ENCODE assay signal across 8 cellular contexts in the genomic region with DNA sequence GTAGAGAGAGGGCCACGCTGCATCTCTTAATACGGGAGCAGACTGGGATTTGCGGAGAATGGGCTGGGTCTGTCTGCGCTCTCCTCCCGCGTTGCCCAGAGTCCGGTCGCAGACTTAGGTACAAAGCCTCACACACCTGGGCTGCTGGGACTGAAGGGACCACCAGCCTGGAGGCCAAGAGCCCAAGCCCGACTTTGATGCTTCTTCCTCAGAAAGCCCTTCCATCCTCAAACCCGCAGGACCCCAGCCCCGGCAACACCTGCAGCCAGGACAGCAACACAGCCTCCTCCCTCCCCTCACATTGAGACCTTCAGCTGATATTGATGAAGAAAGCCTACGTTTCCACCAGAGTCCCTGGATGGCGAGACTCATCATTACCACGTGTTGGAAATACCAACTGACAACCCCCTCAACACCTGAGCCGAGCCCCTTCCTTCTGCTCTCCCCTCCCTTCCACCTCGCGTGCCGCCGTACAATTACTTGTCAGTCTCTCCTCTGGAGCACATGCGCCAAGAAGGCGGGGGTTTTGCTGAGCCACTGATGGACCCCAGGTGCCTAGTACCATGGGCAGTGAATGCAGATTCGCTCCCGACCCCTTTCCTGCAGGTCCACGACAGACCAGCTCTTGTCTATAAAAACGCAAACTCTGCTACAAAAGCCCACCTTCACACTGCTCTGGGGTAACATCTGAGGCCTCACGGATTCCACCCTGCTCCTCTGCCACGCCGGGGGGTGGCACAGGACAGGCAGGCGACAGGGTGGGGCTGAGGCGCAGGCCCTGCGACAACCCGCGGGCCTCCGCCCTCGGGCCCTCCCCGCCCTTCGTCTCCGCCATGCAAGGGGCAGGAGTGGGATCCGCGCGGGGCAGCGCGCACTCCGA. TPM values are rescaled to one million over a fixed set of nuclear protein-coding genes. Genes with fewer than 3 reads are reported as not detected.
DNase-seq lines count a peak whose midpoint lies in the region; ATAC-seq, FAIRE-seq and TF ChIP-seq lines count a peak whose summit lies in the region.

No MANE protein-coding gene starts in this region.

- peaks cover 6 to 20% (median 17%) of the 10 kb centered on the region in 3 experiments for H3K36me3 Mint-ChIP-seq in H9 (ENCODE audit: insufficient read depth in 1 of 3, low read depth in 3 of 3)
- peaks cover 16% of the 10 kb centered on the region for H3K36me3 Mint-ChIP-seq in activated T-helper 2 cell treated with anti-CD3 and anti-CD28 coated beads, Interferon-gamma antibody, Interleukin-2, Interleukin-4, amounts not matched to agents 10 μg/mL and 5 μg/mL and 100 μg/mL, durations not matched to agents 14 hours and 24 hours and 36 hours (ENCODE audit: low read depth)

- H3K79me2 ChIP-seq in ACC112 (ENCODE audit: control insufficient read depth, insufficient read depth, low read length, unreplicated experiment): peaks cover 32% of the 10 kb centered on the region
- peaks cover 3% of the 10 kb centered on the region; the same call in 1 of the 2 replicates for H3K79me2 ChIP-seq in H9 (ENCODE audit: insufficient read depth, low read length)
- H3K79me2 ChIP-seq in keratinocyte (ENCODE audit: control insufficient read depth, insufficient read depth, low read length): peaks cover 37% of the 10 kb centered on the region

- no peaks in the 10 kb centered on the region for H3K9me3 ChIP-seq in H9 (ENCODE audit: control insufficient read depth, low read depth, low read length)
- no peaks in the 10 kb centered on the region for H3K9me3 ChIP-seq in keratinocyte (ENCODE audit: control insufficient read depth, low read depth, low read length)
- H3K9me3 ChIP-seq in thoracic aorta: no peaks in the 10 kb centered on the region

- no peak overlapping the region for H3K23ac ChIP-seq in H9 (ENCODE audit: insufficient read length, low read depth, low read length)

- no peak overlapping the region for H4K91ac ChIP-seq in H9 (ENCODE audit: insufficient read length, low read depth, low read length)

- no peak overlapping the region for H3T11ph ChIP-seq in H9 (ENCODE audit: low read length)

- no peak overlapping the region for H2AK5ac ChIP-seq in H9 (ENCODE audit: insufficient read length, low read length)

- H3K27me3 ChIP-seq in ACC112 (ENCODE audit: insufficient read depth, low read length) (no peaks in the 10 kb centered on the region), H9 (ENCODE audit: insufficient read depth, low read length) (no peaks in the 10 kb centered on the region), keratinocyte (ENCODE audit: control insufficient read depth, extremely low read depth, insufficient read depth, low read length) (no peaks in the 10 kb centered on the region), thoracic aorta (replicated peaks; ENCODE audit: insufficient read depth) (no peaks in the 10 kb centered on the region)

- DNase-seq in H9: no peak
- no peak for DNase-seq in activated T-helper 2 cell treated with anti-CD3 and anti-CD28 coated beads, Interferon-gamma antibody, Interleukin-2, Interleukin-4, amounts not matched to agents 10 μg/mL and 5 μg/mL and 100 μg/mL, durations not matched to agents 14 hours and 24 hours and 36 hours (ENCODE audit: low spot score)
- no peak for DNase-seq in keratinocyte (ENCODE audit: low read depth, low spot score)
- DNase-seq in thoracic aorta (ENCODE audit: low spot score): no peak
- no peak for DNase-seq in GM13977 (ENCODE audit: low spot score)
- no peak for DNase-seq in stimulated activated CD4-positive, alpha-beta T cell treated with anti-CD3 and anti-CD28 coated beads, Interleukin-2, amount 100 ng/mL, for 24 hours

- H3K23me2 ChIP-seq in H9 (ENCODE audit: insufficient read length, low read depth, low read length, poor library complexity, severe bottlenecking): peaks cover 12% of the 10 kb centered on the region

- peaks cover 7 to 17% of the 10 kb centered on the region in 2 experiments for H3K4me1 Mint-ChIP-seq in H9
- peaks cover 14% of the 10 kb centered on the region for H3K4me1 Mint-ChIP-seq in activated T-helper 2 cell treated with anti-CD3 and anti-CD28 coated beads, Interferon-gamma antibody, Interleukin-2, Interleukin-4, amounts not matched to agents 10 μg/mL and 5 μg/mL and 100 μg/mL, durations not matched to agents 14 hours and 24 hours and 36 hours (ENCODE audit: low read depth)

- intact Hi-C loops in activated T-helper 2 cell treated with anti-CD3 and anti-CD28 coated beads, Interferon-gamma antibody, Interleukin-2, Interleukin-4, amounts not matched to agents 10 μg/mL and 5 μg/mL and 100 μg/mL, durations not matched to agents 14 hours and 24 hours and 36 hours (cut with micrococcal nuclease): loop anchor here (5.0 kb wide), 1 partner anchor 96 kb away; no protein-coding TSS in a partner anchor

- no peaks in the 10 kb centered on the region for H3K9me1 ChIP-seq in keratinocyte (ENCODE audit: control insufficient read depth, extremely low read depth, insufficient read depth, low read length)

- H3K4me3 ChIP-seq in ACC112 (ENCODE audit: low read depth, low read length) (peak overlapping the region; percentile 98), keratinocyte (ENCODE audit: control insufficient read depth in 2 of 3, extremely low read depth in 1 of 3, insufficient read depth in 2 of 3, low read depth in 1 of 3, low read length in 3 of 3) (peak overlapping the region; percentile 89 to 94 (median 90)), thoracic aorta (peak overlapping the region; percentile 84)

- H3K9me3 Mint-ChIP-seq in H9: no peaks in the 10 kb centered on the region; a peak in 1 of 5 replicates
- no peaks in the 10 kb centered on the region for H3K9me3 Mint-ChIP-seq in activated T-helper 2 cell treated with anti-CD3 and anti-CD28 coated beads, Interferon-gamma antibody, Interleukin-2, Interleukin-4, amounts not matched to agents 10 μg/mL and 5 μg/mL and 100 μg/mL, durations not matched to agents 14 hours and 24 hours and 36 hours

- H2BK20ac ChIP-seq in H9 (ENCODE audit: low read depth, low read length, poor library complexity, severe bottlenecking): no peak overlapping the region

- H3K4me1 ChIP-seq in ACC112 (ENCODE audit: control insufficient read depth, insufficient read depth, low read length, unreplicated experiment) (peaks cover 18% of the 10 kb centered on the region), H9 (ENCODE audit: insufficient read depth, low read length) (no peaks in the 10 kb centered on the region), keratinocyte (ENCODE audit: control insufficient read depth, extremely low read depth, insufficient read depth, low read length) (peaks cover 30% of the 10 kb centered on the region), thoracic aorta (ENCODE audit: control insufficient read depth in 1 of 2, low read depth in 2 of 2) (peaks cover 22 to 31% of the 10 kb centered on the region in 2 donors)

- H3K27ac Mint-ChIP-seq in H9: peak overlapping the region in 2 of 3 experiments; percentile 55 to 61; a peak in 1 of 7 replicates
- peak overlapping the region; percentile 71 for H3K27ac Mint-ChIP-seq in activated T-helper 2 cell treated with anti-CD3 and anti-CD28 coated beads, Interferon-gamma antibody, Interleukin-2, Interleukin-4, amounts not matched to agents 10 μg/mL and 5 μg/mL and 100 μg/mL, durations not matched to agents 14 hours and 24 hours and 36 hours

- no peak for ATAC-seq in thoracic aorta (ENCODE audit: insufficient number of reproducible peaks, low FRiP score, low read depth)
- no peak for ATAC-seq in HG03439 (IDR thresholded peaks at IDR 0.05; ENCODE audit: unreplicated experiment)

- in situ Hi-C loops in GM13977 (cut with MboI; ENCODE audit: low pct_unique_long_range_greater_than_20kb, low sequenced_read_pairs, unreplicated experiment): no loop called here

- H4K20me1 ChIP-seq in H9 (ENCODE audit: control insufficient read depth, insufficient read depth, insufficient read length): no peaks in the 10 kb centered on the region
- H4K20me1 ChIP-seq in keratinocyte (ENCODE audit: control insufficient read depth, extremely low read depth, insufficient read depth, low read length): peaks cover 14% of the 10 kb centered on the region

- H3K4me2 ChIP-seq in H9 (ENCODE audit: insufficient read depth, insufficient read length, low read length) (peak overlapping the region; percentile 59), keratinocyte (ENCODE audit: control insufficient read depth, extremely low read depth, insufficient read depth, low read depth, low read length) (peak overlapping the region; percentile 100)

- peaks cover 8% of the 10 kb centered on the region for H3K36me3 ChIP-seq in ACC112 (ENCODE audit: insufficient read depth, low read length)
- H3K36me3 ChIP-seq in keratinocyte (ENCODE audit: control insufficient read depth in 2 of 2, extremely low read depth in 1 of 2, insufficient read depth in 2 of 2, low read length in 2 of 2): peaks cover 26 to 31% of the 10 kb centered on the region in 2 experiments
- H3K36me3 ChIP-seq in thoracic aorta: peaks cover 27% of the 10 kb centered on the region

- FAIRE-seq in keratinocyte (lab: Jason Lieb, UNC): no peak

- peak overlapping the region; percentile 80 to 85 for H3K4me3 Mint-ChIP-seq in H9
- peak overlapping the region; percentile 87 for H3K4me3 Mint-ChIP-seq in activated T-helper 2 cell treated with anti-CD3 and anti-CD28 coated beads, Interferon-gamma antibody, Interleukin-2, Interleukin-4, amounts not matched to agents 10 μg/mL and 5 μg/mL and 100 μg/mL, durations not matched to agents 14 hours and 24 hours and 36 hours (ENCODE audit: low read depth)

- H3K18ac ChIP-seq in H9 (ENCODE audit: insufficient read length, low read depth, low read length): no peak overlapping the region

- H2BK12ac ChIP-seq in H9 (ENCODE audit: insufficient read length, low read depth, low read length): no peak overlapping the region

- no peak overlapping the region for H2BK5ac ChIP-seq in H9 (ENCODE audit: insufficient read length, low read length)

- H3K9ac ChIP-seq in H9 (ENCODE audit: extremely low read depth, insufficient read length, low read length): peak overlapping the region; percentile 76
- peak overlapping the region; percentile 86 for H3K9ac ChIP-seq in keratinocyte (ENCODE audit: control insufficient read depth, extremely low read depth, insufficient read depth, low read length)

- no peak overlapping the region for H4K5ac ChIP-seq in H9 (ENCODE audit: insufficient read length, low read depth, low read length)

- H3K56ac ChIP-seq in H9 (ENCODE audit: insufficient read length, low read depth, low read length): no peak overlapping the region

- H3K14ac ChIP-seq in H9 (ENCODE audit: insufficient read depth, low read length): no peak overlapping the region; the same call in 1 of the 2 replicates

- no peak overlapping the region for H4K8ac ChIP-seq in H9 (replicated peaks; ENCODE audit: insufficient read length, low read depth, low read length)

- no peak overlapping the region for H3K4ac ChIP-seq in H9 (ENCODE audit: low read depth, low read length)

- peaks cover 11% of the 10 kb centered on the region for H3K79me1 ChIP-seq in H9 (ENCODE audit: insufficient read depth, low read depth, low read length, poor library complexity, severe bottlenecking)

- H3K27ac ChIP-seq in ACC112 (ENCODE audit: low read depth, low read length): peak overlapping the region; percentile 75
- no peak overlapping the region for H3K27ac ChIP-seq in H9 (ENCODE audit: insufficient read length, low read depth, low read length)
- H3K27ac ChIP-seq in keratinocyte (ENCODE audit: control insufficient read depth, insufficient read depth, low read length): peak overlapping the region; percentile 58
- H3K27ac ChIP-seq in thoracic aorta: peak overlapping the region; percentile 78 to 90

- peak overlapping the region; percentile 71 for H2AFZ ChIP-seq in ACC112 (ENCODE audit: low read length, unreplicated experiment)
- H2AFZ ChIP-seq in H9 (ENCODE audit: low read length): no peak overlapping the region
- H2AFZ ChIP-seq in keratinocyte (ENCODE audit: control insufficient read depth, low read length): no peak overlapping the region

- H2BK120ac ChIP-seq in H9 (ENCODE audit: low read depth, low read length, poor library complexity, severe bottlenecking): no peak overlapping the region

- no CpG with 5 or more reads among the region's 44 CpGs for WGBS in H9 (ENCODE audit: extremely low coverage, insufficient read length, low lambda C conversion rate)

- TF ChIP-seq CTCF in H9 (conservative IDR thresholded peaks at IDR 0.05) (no peak), keratinocyte (optimal IDR thresholded peaks at IDR 0.05 in 1 of 3, IDR thresholded peaks at IDR 0.05 in 1 of 3, conservative IDR thresholded peaks at IDR 0.05 in 1 of 3; ENCODE audit: extremely low read depth in 1 of 3, insufficient read depth in 2 of 3, low read length in 3 of 3) (no peak), thoracic aorta (IDR thresholded peaks at IDR 0.05) (no peak), GM13977 (IDR thresholded peaks at IDR 0.05; ENCODE audit: extremely low read depth, insufficient read depth, missing control alignments) (no peak)

- peaks cover 2% of the 10 kb centered on the region for H3K27me3 Mint-ChIP-seq in H9 (ENCODE audit: low read depth)
- no peaks in the 10 kb centered on the region for H3K27me3 Mint-ChIP-seq in activated T-helper 2 cell treated with anti-CD3 and anti-CD28 coated beads, Interferon-gamma antibody, Interleukin-2, Interleukin-4, amounts not matched to agents 10 μg/mL and 5 μg/mL and 100 μg/mL, durations not matched to agents 14 hours and 24 hours and 36 hours (ENCODE audit: low read depth)

- dilution Hi-C loops in keratinocyte (cut with MboI; ENCODE audit: extremely low pct_ligation_motif_present, low sequenced_read_pairs): no loop called here

- H2BK15ac ChIP-seq in H9 (ENCODE audit: low read depth, low read length): no peak overlapping the region

RNA-seq across cellular contexts. Expression of a gene that starts 0.8 kb away (rescaled TPM):
- total RNA-seq in H9 (2021) (21.0 and 21.6 TPM in 2 replicates), thoracic aorta (10 to 100 TPM; 23.0 to 31.0 TPM)
- total RNA-seq in activated T-helper 2 cell treated with anti-CD3 and anti-CD28 coated beads, Interferon-gamma antibody, Interleukin-2, Interleukin-4, amounts not matched to agents 10 μg/mL and 5 μg/mL and 100 μg/mL, durations not matched to agents 14 hours and 24 hours and 36 hours: 21.4 and 22.1 TPM in 2 replicates
- 16.3 to 23.8 TPM (median 23.7 TPM) in 3 replicates for polyA plus RNA-seq in keratinocyte
- polyA plus RNA-seq in keratinocyte (2011; ENCODE audit: low read depth): 4.8 TPM
- 14.1 and 23.7 TPM in 2 replicates for polyA plus RNA-seq in keratinocyte (2011; cell fraction: cytosol; rRNA removed)
- 34.6 and 40.3 TPM in 2 replicates for polyA plus RNA-seq in keratinocyte (2011; cell fraction: nucleus; rRNA removed)
- polyA plus RNA-seq in keratinocyte (2012; ENCODE audit: low replicate concordance): 14.0 and 19.5 TPM in 2 replicates
- polyA minus RNA-seq in keratinocyte: 8.5 to 19.0 TPM (median 12.4 TPM) in 3 replicates
- polyA minus RNA-seq in keratinocyte (2011; cell fraction: cytosol; rRNA and poly(A)+ RNA removed): 21.7 TPM
- 14.7 and 15.3 TPM in 2 replicates for polyA minus RNA-seq in keratinocyte (2011; cell fraction: nucleus; rRNA and poly(A)+ RNA removed)

RNA-seq across cellular contexts. Expression of a gene that starts 15.1 kb away (rescaled TPM):
- total RNA-seq in H9 (2021): 57.9 and 63.3 TPM in 2 replicates
- total RNA-seq in activated T-helper 2 cell treated with anti-CD3 and anti-CD28 coated beads, Interferon-gamma antibody, Interleukin-2, Interleukin-4, amounts not matched to agents 10 μg/mL and 5 μg/mL and 100 μg/mL, durations not matched to agents 14 hours and 24 hours and 36 hours: 58.4 and 61.5 TPM in 2 replicates
- polyA plus RNA-seq in keratinocyte: 46.0 to 50.2 TPM (median 48.2 TPM) in 3 replicates
- 24.6 TPM for polyA plus RNA-seq in keratinocyte (2011; ENCODE audit: low read depth)
- polyA plus RNA-seq in keratinocyte (2011; cell fraction: cytosol; rRNA removed): 23.5 and 36.4 TPM in 2 replicates
- 22.0 and 23.8 TPM in 2 replicates for polyA plus RNA-seq in keratinocyte (2011; cell fraction: nucleus; rRNA removed)
- polyA plus RNA-seq in keratinocyte (2012; ENCODE audit: low replicate concordance): 30.8 and 52.5 TPM in 2 replicates
- 20.3 to 35.7 TPM (median 22.6 TPM) in 3 replicates for polyA minus RNA-seq in keratinocyte
- 24.0 TPM for polyA minus RNA-seq in keratinocyte (2011; cell fraction: cytosol; rRNA and poly(A)+ RNA removed)
- polyA minus RNA-seq in keratinocyte (2011; cell fraction: nucleus; rRNA and poly(A)+ RNA removed): 7.8 and 9.3 TPM in 2 replicates
- total RNA-seq in thoracic aorta: 10 to 100 TPM; 16.9 to 27.2 TPM

RNA-seq across cellular contexts. Expression of a gene that starts 20.2 kb away (rescaled TPM):
- not detected in 2 replicates for total RNA-seq in H9 (2021)
- not detected in 2 replicates for total RNA-seq in activated T-helper 2 cell treated with anti-CD3 and anti-CD28 coated beads, Interferon-gamma antibody, Interleukin-2, Interleukin-4, amounts not matched to agents 10 μg/mL and 5 μg/mL and 100 μg/mL, durations not matched to agents 14 hours and 24 hours and 36 hours
- not detected in 3 replicates for polyA plus RNA-seq in keratinocyte
- not detected for polyA plus RNA-seq in keratinocyte (2011; ENCODE audit: low read depth)
- not detected in 2 replicates for polyA plus RNA-seq in keratinocyte (2011; cell fraction: cytosol; rRNA removed)
- not detected in 2 replicates for polyA plus RNA-seq in keratinocyte (2011; cell fraction: nucleus; rRNA removed)
- polyA plus RNA-seq in keratinocyte (2012; ENCODE audit: low replicate concordance): not detected in 2 replicates
- polyA minus RNA-seq in keratinocyte: not detected in 3 replicates
- not detected for polyA minus RNA-seq in keratinocyte (2011; cell fraction: cytosol; rRNA and poly(A)+ RNA removed)
- not detected in 2 replicates for polyA minus RNA-seq in keratinocyte (2011; cell fraction: nucleus; rRNA and poly(A)+ RNA removed)
- total RNA-seq in thoracic aorta: not detected

RNA-seq across cellular contexts. Expression of a gene that starts 24.3 kb away (rescaled TPM):
- total RNA-seq in H9 (2021) (3.9 and 4.2 TPM in 2 replicates), thoracic aorta (10 to 100 TPM; 42.0 to 66.1 TPM)
- total RNA-seq in activated T-helper 2 cell treated with anti-CD3 and anti-CD28 coated beads, Interferon-gamma antibody, Interleukin-2, Interleukin-4, amounts not matched to agents 10 μg/mL and 5 μg/mL and 100 μg/mL, durations not matched to agents 14 hours and 24 hours and 36 hours: 5.0 and 5.1 TPM in 2 replicates
- polyA plus RNA-seq in keratinocyte: 0.06 to 0.19 TPM in 2 of 3 replicates, not detected in the other
- polyA plus RNA-seq in keratinocyte (2011; ENCODE audit: low read depth): not detected
- polyA plus RNA-seq in keratinocyte (2011; cell fraction: cytosol; rRNA removed): 0.05 and 0.14 TPM in 2 replicates
- not detected in 2 replicates for polyA plus RNA-seq in keratinocyte (2011; cell fraction: nucleus; rRNA removed)
- not detected in 2 replicates for polyA plus RNA-seq in keratinocyte (2012; ENCODE audit: low replicate concordance)
- polyA minus RNA-seq in keratinocyte: not detected in 3 replicates
- not detected for polyA minus RNA-seq in keratinocyte (2011; cell fraction: cytosol; rRNA and poly(A)+ RNA removed)
- polyA minus RNA-seq in keratinocyte (2011; cell fraction: nucleus; rRNA and poly(A)+ RNA removed): not detected in 2 replicates
